ENCODE assay signal across 2 cellular contexts in the genomic region with DNA sequence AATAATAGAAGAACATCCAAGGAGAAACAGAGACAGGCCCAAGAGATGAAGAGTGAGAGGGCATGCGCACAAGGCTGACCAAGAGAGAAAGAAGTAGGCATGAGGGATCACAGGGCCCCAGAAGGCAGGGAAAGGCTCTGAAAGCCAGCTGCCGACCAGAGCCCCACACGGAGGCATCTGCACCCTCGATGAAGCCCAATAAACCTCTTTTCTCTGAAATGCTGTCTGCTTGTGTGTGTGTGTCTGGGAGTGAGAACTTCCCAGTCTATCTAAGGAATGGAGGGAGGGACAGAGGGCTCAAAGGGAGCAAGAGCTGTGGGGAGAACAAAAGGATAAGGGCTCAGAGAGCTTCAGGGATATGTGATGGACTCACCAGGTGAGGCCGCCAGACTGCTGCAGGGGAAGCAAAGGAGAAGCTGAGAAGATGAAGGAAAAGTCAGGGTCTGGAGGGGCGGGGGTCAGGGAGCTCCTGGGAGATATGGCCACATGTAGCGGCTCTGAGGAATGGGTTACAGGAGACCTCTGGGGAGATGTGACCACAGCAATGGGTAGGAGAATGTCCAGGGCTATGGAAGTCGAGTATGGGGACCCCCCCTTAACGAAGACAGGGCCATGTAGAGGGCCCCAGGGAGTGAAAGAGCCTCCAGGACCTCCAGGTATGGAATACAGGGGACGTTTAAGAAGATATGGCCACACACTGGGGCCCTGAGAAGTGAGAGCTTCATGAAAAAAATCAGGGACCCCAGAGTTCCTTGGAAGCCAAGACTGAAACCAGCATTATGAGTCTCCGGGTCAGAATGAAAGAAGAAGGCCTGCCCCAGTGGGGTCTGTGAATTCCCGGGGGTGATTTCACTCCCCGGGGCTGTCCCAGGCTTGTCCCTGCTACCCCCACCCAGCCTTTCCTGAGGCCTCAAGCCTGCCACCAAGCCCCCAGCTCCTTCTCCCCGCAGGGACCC.
TF ChIP-seq lines count a peak whose summit lies in the region.

No MANE protein-coding gene starts in this region.

TF ChIP-seq in IMR-90, 13 proteins besides CTCF, POLR2A, EP300 and RAD21:
- TF ChIP-seq, protein P1, sequence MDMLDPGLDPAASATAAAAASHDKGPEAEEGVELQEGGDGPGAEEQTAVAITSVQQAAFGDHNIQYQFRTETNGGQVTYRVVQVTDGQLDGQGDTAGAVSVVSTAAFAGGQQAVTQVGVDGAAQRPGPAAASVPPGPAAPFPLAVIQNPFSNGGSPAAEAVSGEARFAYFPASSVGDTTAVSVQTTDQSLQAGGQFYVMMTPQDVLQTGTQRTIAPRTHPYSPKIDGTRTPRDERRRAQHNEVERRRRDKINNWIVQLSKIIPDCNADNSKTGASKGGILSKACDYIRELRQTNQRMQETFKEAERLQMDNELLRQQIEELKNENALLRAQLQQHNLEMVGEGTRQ (IDR thresholded peaks at IDR 0.05; ENCODE audit: low read depth, low read length): no peak

TF ChIP-seq in K562, 482 proteins besides CTCF, POLR2A, EP300 and RAD21:
- TF ChIP-seq ARID2 (IDR thresholded peaks at IDR 0.05) (0 out of 2 replicates have a peak, but pooled peaks have one; percentile 9), ZNF583 (CRISPR knock-in tag; IDR thresholded peaks at IDR 0.05) (no peak)
